ENCODE assay signal across 10 cellular contexts in the genomic region with DNA sequence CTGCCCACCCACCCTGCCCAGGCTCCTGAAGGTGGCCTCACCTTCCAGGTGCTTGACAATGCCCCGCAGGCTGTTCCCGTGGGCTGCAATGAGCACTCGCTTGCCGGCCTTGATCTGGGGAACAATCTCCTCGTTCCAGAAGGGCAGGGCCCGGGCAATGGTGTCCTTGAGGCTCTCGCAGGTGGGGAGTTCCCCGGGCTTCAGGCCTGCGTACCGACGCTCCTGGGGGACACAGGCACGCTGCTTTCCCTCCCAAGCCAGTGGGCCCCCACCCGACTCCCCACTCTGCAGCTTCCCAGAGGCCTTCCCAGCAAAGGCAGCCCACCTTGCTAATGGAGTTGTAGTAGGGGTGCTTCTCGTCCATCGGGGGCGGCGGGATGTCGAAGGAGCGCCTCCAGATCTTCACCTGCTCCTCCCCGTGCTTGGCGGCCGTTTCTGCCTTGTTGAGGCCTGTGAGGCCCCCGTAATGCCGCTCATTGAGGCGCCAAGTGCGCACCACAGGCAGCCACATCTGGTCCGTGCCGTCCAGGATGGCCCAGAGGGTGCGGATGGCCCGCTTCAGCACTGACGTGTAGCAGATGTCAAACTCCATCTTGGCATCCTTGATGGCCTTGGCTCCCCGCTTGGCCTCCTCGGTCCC. TPM values are rescaled to one million over a fixed set of nuclear protein-coding genes. Genes with fewer than 3 reads are reported as not detected.
DNase-seq lines count a peak whose midpoint lies in the region; ATAC-seq and TF ChIP-seq lines count a peak whose summit lies in the region.
"Had no signal": no experiment of that assay in that cellular context is flagged by ENCODE, and none has a peak within 500 bp of the region (broad histone marks: within the 10 kb centered on the region; RNA-seq: fewer than 3 reads in every experiment).

No MANE protein-coding gene starts in this region.

- H3K79me1 ChIP-seq in neuronal stem cell (ENCODE audit: low read depth, low read length): peaks cover 4% of the 10 kb centered on the region

- H3K4me2 ChIP-seq in Karpas-422 (ENCODE audit: low read depth, low read length, poor library complexity, severe bottlenecking) (no peak overlapping the region), neuronal stem cell (ENCODE audit: insufficient read depth, low read length, poor library complexity, severe bottlenecking) (peak overlapping the region; percentile 47)

- H2AK5ac ChIP-seq in neuronal stem cell (ENCODE audit: low read depth, low read length): peak overlapping the region; percentile 99

- H4K20me1 ChIP-seq in Karpas-422 (ENCODE audit: insufficient read depth, low read depth, low read length): no peaks in the 10 kb centered on the region

- H3K27ac ChIP-seq in Karpas-422 (ENCODE audit: low read length): peak overlapping the region; percentile 30
- peak overlapping the region; percentile 14 for H3K27ac ChIP-seq in neuronal stem cell (replicated peaks; ENCODE audit: low read length)

- H4K91ac ChIP-seq in neuronal stem cell (ENCODE audit: low read depth, low read length, poor library complexity): no peak overlapping the region

- H3K9ac ChIP-seq in Karpas-422 (ENCODE audit: low read length) (peak overlapping the region; percentile 3; the same call in 1 of the 2 replicates), neuronal stem cell (ENCODE audit: low read depth, low read length, poor library complexity) (peak overlapping the region; percentile 75)

- DNase-seq in ELF-1 (ENCODE audit: low read depth, low spot score) (peak; percentile 35), Karpas-422 (peak; percentile 57), erythroblast (lab: John Stamatoyannopoulos, UW) (no peak), neuronal stem cell (ENCODE audit: low spot score) (no peak), Kasumi-1 (lab: John Stamatoyannopoulos, UW) (no peak), T-helper 1 cell (no peak), DMS79 treated with DMSO at 0.1 percent for 48 hours (lab: John Stamatoyannopoulos, UW) (no peak)
- DNase-seq: NCI-H1694 treated with DMSO at 0.1 percent for 48 hours; stimulated activated CD4-positive, alpha-beta T cell treated with anti-CD3 and anti-CD28 coated beads, Interleukin-2, amount 100 ng/mL, for 48 hours had no signal

- no peak overlapping the region for H2AFZ ChIP-seq in Karpas-422 (ENCODE audit: low read length)
- H2AFZ ChIP-seq in neuronal stem cell (ENCODE audit: low read length): peak overlapping the region; percentile 84

- H3K9me3 ChIP-seq in Karpas-422 (ENCODE audit: low read length): no peaks in the 10 kb centered on the region
- H3K9me3 ChIP-seq in neuronal stem cell (replicated peaks in 1 of 2; ENCODE audit: control insufficient read depth in 2 of 2, insufficient read depth in 1 of 2, low read depth in 1 of 2, low read length in 2 of 2): no peaks in the 10 kb centered on the region

- H3K4me3 ChIP-seq in Karpas-422 (ENCODE audit: low read length) (no peak overlapping the region), neuronal stem cell (ENCODE audit: low read length in 2 of 2) (peak overlapping the region in 1 of 2 donors; percentile 61)

- peaks cover 30% of the 10 kb centered on the region for H3K36me3 ChIP-seq in Karpas-422 (ENCODE audit: insufficient read depth, low read length)
- peaks cover 15 to 29% of the 10 kb centered on the region in 2 donors for H3K36me3 ChIP-seq in neuronal stem cell (replicated peaks in 1 of 2; ENCODE audit: control insufficient read depth in 2 of 2, insufficient read depth in 2 of 2, low read length in 2 of 2)

- H2BK120ac ChIP-seq in neuronal stem cell (ENCODE audit: low read depth, low read length): peak overlapping the region; percentile 56

- H3K9me2 ChIP-seq in Karpas-422 (replicated peaks; ENCODE audit: insufficient read depth, low read length): no peaks in the 10 kb centered on the region

- peak overlapping the region; percentile 67 for H2BK12ac ChIP-seq in neuronal stem cell (ENCODE audit: low read length)

- H3K18ac ChIP-seq in neuronal stem cell (ENCODE audit: low read length): peak overlapping the region; percentile 80

- H3K4ac ChIP-seq in neuronal stem cell (ENCODE audit: low read length): peak overlapping the region; percentile 86

- H3K23ac ChIP-seq in neuronal stem cell (ENCODE audit: low read depth, low read length, poor library complexity): peak overlapping the region; percentile 89

- no peak for ATAC-seq in GM21526 (IDR thresholded peaks at IDR 0.05; ENCODE audit: low FRiP score, unreplicated experiment)

- H3K79me2 ChIP-seq in Karpas-422 (ENCODE audit: low read length): no peaks in the 10 kb centered on the region

- WGBS in neuronal stem cell (ENCODE audit: extremely low coverage in 2 of 2, insufficient read length in 2 of 2, insufficient replicate concordance in 1 of 2), 2 donors: no CpG with 5 or more reads among the region's 33 CpGs

- TF ChIP-seq POLR2A in erythroblast (IDR thresholded peaks at IDR 0.05; ENCODE audit: low read length): peak; percentile 7

- H3K14ac ChIP-seq in neuronal stem cell (ENCODE audit: low read length): no peak overlapping the region

- H3K4me1 ChIP-seq in Karpas-422 (ENCODE audit: low read length) (peaks cover 28% of the 10 kb centered on the region), neuronal stem cell (ENCODE audit: control insufficient read depth in 2 of 2, insufficient read depth in 1 of 2, low read depth in 1 of 2, low read length in 2 of 2) (peaks cover 19 to 24% of the 10 kb centered on the region in 2 donors)

- H2BK5ac ChIP-seq in neuronal stem cell (ENCODE audit: low read length): peak overlapping the region; percentile 97

- peak overlapping the region; percentile 25 for H2BK15ac ChIP-seq in neuronal stem cell (ENCODE audit: low read length)

- H3K27me3 ChIP-seq in Karpas-422 (ENCODE audit: low read length): no peaks in the 10 kb centered on the region
- H3K27me3 ChIP-seq in neuronal stem cell (ENCODE audit: control insufficient read depth in 3 of 3, insufficient read depth in 3 of 3, low read depth in 1 of 3, low read length in 3 of 3): no peaks in the 10 kb centered on the region

- no peak overlapping the region for H4K8ac ChIP-seq in neuronal stem cell (ENCODE audit: low read depth, low read length)

RNA-seq across cellular contexts. Expression of a gene that starts 0.5 kb away (rescaled TPM):
- total RNA-seq in Karpas-422 (2014; rRNA removed; shearing (Covaris generic); ENCODE audit: low replicate concordance): 1.9 TPM in 1 of 2 replicates, not detected in the other
- 17.7 TPM for polyA plus RNA-seq in neuronal stem cell (2013, experiment 1 of 2)
- 17.9 TPM for polyA plus RNA-seq in neuronal stem cell (2013, experiment 2 of 2)

RNA-seq across cellular contexts. Expression of a gene that starts 17.4 kb away (rescaled TPM):
- total RNA-seq in Karpas-422 (2014; rRNA removed; shearing (Covaris generic); ENCODE audit: low replicate concordance): 34.5 and 47.1 TPM in 2 replicates
- 9.9 TPM for polyA plus RNA-seq in neuronal stem cell (2013, experiment 1 of 2)
- 8.9 TPM for polyA plus RNA-seq in neuronal stem cell (2013, experiment 2 of 2)

RNA-seq across cellular contexts. Expression of a gene that starts 20.4 kb away (rescaled TPM):
- 116 and 184 TPM in 2 replicates for total RNA-seq in Karpas-422 (2014; rRNA removed; shearing (Covaris generic); ENCODE audit: low replicate concordance)
- polyA plus RNA-seq in neuronal stem cell (2013, experiment 1 of 2): 14.7 TPM
- polyA plus RNA-seq in neuronal stem cell (2013, experiment 2 of 2): 14.7 TPM

RNA-seq across cellular contexts. Expression of a gene that starts 39.2 kb away (rescaled TPM):
- total RNA-seq in Karpas-422 (2014; rRNA removed; shearing (Covaris generic); ENCODE audit: low replicate concordance): 5.9 TPM in 1 of 2 replicates, not detected in the other
- 24.7 TPM for polyA plus RNA-seq in neuronal stem cell (2013, experiment 1 of 2)
- 25.4 TPM for polyA plus RNA-seq in neuronal stem cell (2013, experiment 2 of 2)

RNA-seq across cellular contexts. Expression of a gene that starts 58.4 kb away (rescaled TPM):
- 165 and 217 TPM in 2 replicates for total RNA-seq in Karpas-422 (2014; rRNA removed; shearing (Covaris generic); ENCODE audit: low replicate concordance)
- polyA plus RNA-seq in neuronal stem cell (2013, experiment 1 of 2): 157 TPM
- 156 TPM for polyA plus RNA-seq in neuronal stem cell (2013, experiment 2 of 2)

Comparison
In these comparisons a context has a peak if more than half of its experiments do, and no peak if none do; other contexts are left out.
1. DNase-seq: peak in ELF-1 (single experiment) and Karpas-422 (single experiment); none in erythroblast (0 of 2), neuronal stem cell (single experiment), Kasumi-1 (0 of 2), T-helper 1 cell (0 of 5) and DMS79 treated with DMSO at 0.1 percent for 48 hours (single experiment).